ENCODE assay signal across 31 cellular contexts in genomic region chr12:130658561-130658960, GRCh38. TPM values are rescaled to one million over a fixed set of nuclear protein-coding genes. Genes with fewer than 3 reads are reported as not detected.
"Had no signal": no experiment of that assay in that cellular context is flagged by ENCODE, and none has a peak within 500 bp of the region (broad histone marks: within the 10 kb centered on the region; RNA-seq: fewer than 3 reads in every experiment).

No MANE protein-coding gene starts in this region.

- FAIRE-seq: astrocyte, small intestine had no signal

- ATAC-seq: effector memory CD8-positive, alpha-beta T cell; gastrocnemius medialis; left cardiac atrium; stimulated activated memory B cell treated with anti-CD40 and anti-IgM and Interleukin-4, amounts not matched to agents 10 μg/mL and 1 μg/mL and 100 μg/mL, for 72 hours; stimulated activated naive CD8-positive, alpha-beta T cell treated with anti-CD3 and anti-CD28 coated beads, Interleukin-15, amount 100 ng/mL, for 72 hours; WTC11 had no signal

- H3K27ac ChIP-seq: brain microvascular endothelial cell, gastrocnemius medialis, hepatocyte, ovary, prostate gland, sigmoid colon, vagina had no signal

- DNase-seq: activated CD4-positive, alpha-beta memory T cell treated with anti-CD3 and anti-CD28 coated beads, Interleukin-2, amount 10 ng/mL, durations not matched to agents 7 days and 5 days; activated CD4-positive, alpha-beta T cell treated with anti-CD3 and anti-CD28 coated beads for 1 hour; activated CD4-positive, alpha-beta T cell treated with anti-CD3 and anti-CD28 coated beads, Interleukin-2, amount 10 ng/mL, durations not matched to agents 7 days and 5 days; activated CD8-positive, alpha-beta memory T cell treated with anti-CD3 and anti-CD28 coated beads, Interleukin-2, amount 50 U/mL, for 48 hours; activated gamma-delta T cell; activated naive CD4-positive, alpha-beta T cell treated with anti-CD3 and anti-CD28 coated beads, Interleukin-2, amount 50 U/mL, for 16 hours; activated T-cell treated with anti-CD3 and anti-CD28 coated beads, Interleukin-2, amount 50 U/mL, for 24 hours; amniotic stem cell; brain microvascular endothelial cell; caudate nucleus; cortex of kidney; effector memory CD8-positive, alpha-beta T cell; erythroblast; gastrocnemius medialis; islet precursor cell; left cardiac atrium; mammary epithelial cell; ovary; sigmoid colon; small intestine; stimulated activated CD4-positive, alpha-beta T cell treated with anti-CD3 and anti-CD28 coated beads, Interleukin-1b, Interleukin-23, amount 100 ng/mL, for 48 hours; stimulated activated CD4-positive, alpha-beta T cell treated with anti-CD3 and anti-CD28 coated beads, Interleukin-4, amount 100 ng/mL, for 4 hours; stimulated activated CD8-positive, alpha-beta memory T cell treated with anti-CD3 and anti-CD28 coated beads, Interleukin-4, amount 100 ng/mL, for 48 hours; stimulated activated naive CD8-positive, alpha-beta T cell treated with anti-CD3 and anti-CD28 coated beads, Interleukin-15, amount 100 ng/mL, for 72 hours; substantia nigra had no signal

- H3K4me3 ChIP-seq: gastrocnemius medialis, hepatocyte, ovary, prostate gland, sigmoid colon, vagina had no signal

- H3K36me3 ChIP-seq: brain microvascular endothelial cell, gastrocnemius medialis, ovary, prostate gland, sigmoid colon, vagina had no signal

- H3K27me3 ChIP-seq: brain microvascular endothelial cell, gastrocnemius medialis, hepatocyte, ovary, vagina had no signal

- H3K4me1 ChIP-seq: gastrocnemius medialis, prostate gland, sigmoid colon, vagina had no signal

- H3K9me3 ChIP-seq: gastrocnemius medialis, ovary, prostate gland, sigmoid colon, vagina had no signal

RNA-seq across cellular contexts. Expression of gene RIMBP2, which starts 57.5 kb away (rescaled TPM):
- total RNA-seq: activated CD4-positive, alpha-beta memory T cell treated with anti-CD3 and anti-CD28 coated beads, Interleukin-2, amount 10 ng/mL, durations not matched to agents 7 days and 5 days; activated CD4-positive, alpha-beta T cell treated with anti-CD3 and anti-CD28 coated beads, Interleukin-2, amount 10 ng/mL, durations not matched to agents 7 days and 5 days; mammary epithelial cell had no signal
- polyA plus RNA-seq: mammary epithelial cell had no signal
